In the genomic region with DNA sequence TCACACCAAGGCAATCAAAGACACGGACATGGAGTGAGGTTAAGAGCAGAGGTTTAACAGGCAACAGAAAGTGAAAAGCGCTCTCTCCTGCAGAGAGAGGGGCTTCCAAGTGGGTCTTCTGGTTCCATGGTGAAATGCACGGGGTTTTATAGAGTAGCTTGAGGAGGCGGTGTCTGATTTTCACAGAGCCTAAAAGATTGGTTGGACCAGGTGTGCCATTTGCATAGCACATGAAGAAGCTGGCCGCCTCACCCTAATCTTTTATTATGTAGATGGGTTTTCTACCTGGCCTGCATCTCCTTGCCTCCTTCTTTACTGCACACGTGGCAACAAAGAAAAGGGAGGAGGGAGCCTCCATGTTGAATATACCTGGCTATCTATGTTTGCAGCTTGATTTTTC, we compare ENCODE assay signal across 1 cellular context.
TF ChIP-seq lines count a peak whose summit lies in the region.

No MANE protein-coding gene starts in this region.

TF ChIP-seq in H1, 55 proteins besides CTCF, POLR2A, EP300 and RAD21 (continued from another document):
- TF ChIP-seq CHD2 (IDR thresholded peaks at IDR 0.05; ENCODE audit: low read length), result no peak
- peak in 1 of 2 experiments; percentile 35; a peak in 1 of 4 replicates for TF ChIP-seq HDAC2 (IDR thresholded peaks at IDR 0.05; ENCODE audit: borderline replicate concordance in 1 of 2, low read depth in 2 of 2, low read length in 2 of 2)
- TF ChIP-seq JUND (IDR thresholded peaks at IDR 0.05; ENCODE audit: low read length), result no peak
- TF ChIP-seq GABPA (IDR thresholded peaks at IDR 0.05; ENCODE audit: borderline replicate concordance, insufficient read depth, low read length), result no peak
- TF ChIP-seq ATF3 (IDR thresholded peaks at IDR 0.05; ENCODE audit: insufficient read depth, low read depth, low read length), result no peak
- TF ChIP-seq SP1 (IDR thresholded peaks at IDR 0.05; ENCODE audit: low read depth, low read length), result no peak
- no peak for TF ChIP-seq RNF2 (IDR thresholded peaks at IDR 0.05; ENCODE audit: borderline replicate concordance, low read depth, low read length, missing control alignments, poor library complexity, severe bottlenecking)
- no peak for TF ChIP-seq KDM4A (IDR thresholded peaks at IDR 0.05; ENCODE audit: low read depth, low read length, severe bottlenecking)
- TF ChIP-seq, protein P1, sequence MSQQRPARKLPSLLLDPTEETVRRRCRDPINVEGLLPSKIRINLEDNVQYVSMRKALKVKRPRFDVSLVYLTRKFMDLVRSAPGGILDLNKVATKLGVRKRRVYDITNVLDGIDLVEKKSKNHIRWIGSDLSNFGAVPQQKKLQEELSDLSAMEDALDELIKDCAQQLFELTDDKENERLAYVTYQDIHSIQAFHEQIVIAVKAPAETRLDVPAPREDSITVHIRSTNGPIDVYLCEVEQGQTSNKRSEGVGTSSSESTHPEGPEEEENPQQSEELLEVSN (IDR thresholded peaks at IDR 0.05), result peak; percentile 78; the same call in 1 of the 2 replicates
- no peak for TF ChIP-seq CREB1 (IDR thresholded peaks at IDR 0.05)
- no peak for TF ChIP-seq BRCA1 (IDR thresholded peaks at IDR 0.05; ENCODE audit: low read depth, low read length)
- no peak for TF ChIP-seq KDM1A (IDR thresholded peaks at IDR 0.05; ENCODE audit: borderline replicate concordance, low read length)
- TF ChIP-seq CBX5 (IDR thresholded peaks at IDR 0.05; ENCODE audit: low read depth, low read length), result no peak
- no peak; the same call in 1 of the 2 replicates for TF ChIP-seq CEBPB (IDR thresholded peaks at IDR 0.05; ENCODE audit: low read depth, low read length)
- no peak for TF ChIP-seq EGR1 (IDR thresholded peaks at IDR 0.05; ENCODE audit: borderline replicate concordance, low read depth, low read length)
- TF ChIP-seq TAF7 (optimal IDR thresholded peaks at IDR 0.05; ENCODE audit: borderline replicate concordance, low read depth, low read length), result no peak
- TF ChIP-seq SP4 (IDR thresholded peaks at IDR 0.05; ENCODE audit: low read length), result no peak
- TF ChIP-seq RXRA (IDR thresholded peaks at IDR 0.05; ENCODE audit: insufficient read depth, low read depth, low read length), result no peak
- peak; percentile 66; the same call in 1 of the 2 replicates for TF ChIP-seq POU5F1 (IDR thresholded peaks at IDR 0.05; ENCODE audit: low read depth, low read length)
- TF ChIP-seq ASH2L (IDR thresholded peaks at IDR 0.05; ENCODE audit: low read length), result peak; percentile 51
- TF ChIP-seq CBX8 (IDR thresholded peaks at IDR 0.05; ENCODE audit: borderline replicate concordance, low read depth, low read length), result no peak
- no peak for TF ChIP-seq CTBP2 (IDR thresholded peaks at IDR 0.05; ENCODE audit: borderline replicate concordance, insufficient read depth, insufficient read length, low read length)
- no peak for TF ChIP-seq USF2 (IDR thresholded peaks at IDR 0.05; ENCODE audit: low read length)
- TF ChIP-seq EZH2 (IDR thresholded peaks at IDR 0.05; ENCODE audit: low read depth, low read length, severe bottlenecking), result no peak
- TF ChIP-seq, protein P2, sequence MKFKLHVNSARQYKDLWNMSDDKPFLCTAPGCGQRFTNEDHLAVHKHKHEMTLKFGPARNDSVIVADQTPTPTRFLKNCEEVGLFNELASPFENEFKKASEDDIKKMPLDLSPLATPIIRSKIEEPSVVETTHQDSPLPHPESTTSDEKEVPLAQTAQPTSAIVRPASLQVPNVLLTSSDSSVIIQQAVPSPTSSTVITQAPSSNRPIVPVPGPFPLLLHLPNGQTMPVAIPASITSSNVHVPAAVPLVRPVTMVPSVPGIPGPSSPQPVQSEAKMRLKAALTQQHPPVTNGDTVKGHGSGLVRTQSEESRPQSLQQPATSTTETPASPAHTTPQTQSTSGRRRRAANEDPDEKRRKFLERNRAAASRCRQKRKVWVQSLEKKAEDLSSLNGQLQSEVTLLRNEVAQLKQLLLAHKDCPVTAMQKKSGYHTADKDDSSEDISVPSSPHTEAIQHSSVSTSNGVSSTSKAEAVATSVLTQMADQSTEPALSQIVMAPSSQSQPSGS (IDR thresholded peaks at IDR 0.05; ENCODE audit: low read length), result no peak
- TF ChIP-seq YY1 (IDR thresholded peaks at IDR 0.05; ENCODE audit: low read depth, low read length), result peak; percentile 72
- TF ChIP-seq, protein P3, sequence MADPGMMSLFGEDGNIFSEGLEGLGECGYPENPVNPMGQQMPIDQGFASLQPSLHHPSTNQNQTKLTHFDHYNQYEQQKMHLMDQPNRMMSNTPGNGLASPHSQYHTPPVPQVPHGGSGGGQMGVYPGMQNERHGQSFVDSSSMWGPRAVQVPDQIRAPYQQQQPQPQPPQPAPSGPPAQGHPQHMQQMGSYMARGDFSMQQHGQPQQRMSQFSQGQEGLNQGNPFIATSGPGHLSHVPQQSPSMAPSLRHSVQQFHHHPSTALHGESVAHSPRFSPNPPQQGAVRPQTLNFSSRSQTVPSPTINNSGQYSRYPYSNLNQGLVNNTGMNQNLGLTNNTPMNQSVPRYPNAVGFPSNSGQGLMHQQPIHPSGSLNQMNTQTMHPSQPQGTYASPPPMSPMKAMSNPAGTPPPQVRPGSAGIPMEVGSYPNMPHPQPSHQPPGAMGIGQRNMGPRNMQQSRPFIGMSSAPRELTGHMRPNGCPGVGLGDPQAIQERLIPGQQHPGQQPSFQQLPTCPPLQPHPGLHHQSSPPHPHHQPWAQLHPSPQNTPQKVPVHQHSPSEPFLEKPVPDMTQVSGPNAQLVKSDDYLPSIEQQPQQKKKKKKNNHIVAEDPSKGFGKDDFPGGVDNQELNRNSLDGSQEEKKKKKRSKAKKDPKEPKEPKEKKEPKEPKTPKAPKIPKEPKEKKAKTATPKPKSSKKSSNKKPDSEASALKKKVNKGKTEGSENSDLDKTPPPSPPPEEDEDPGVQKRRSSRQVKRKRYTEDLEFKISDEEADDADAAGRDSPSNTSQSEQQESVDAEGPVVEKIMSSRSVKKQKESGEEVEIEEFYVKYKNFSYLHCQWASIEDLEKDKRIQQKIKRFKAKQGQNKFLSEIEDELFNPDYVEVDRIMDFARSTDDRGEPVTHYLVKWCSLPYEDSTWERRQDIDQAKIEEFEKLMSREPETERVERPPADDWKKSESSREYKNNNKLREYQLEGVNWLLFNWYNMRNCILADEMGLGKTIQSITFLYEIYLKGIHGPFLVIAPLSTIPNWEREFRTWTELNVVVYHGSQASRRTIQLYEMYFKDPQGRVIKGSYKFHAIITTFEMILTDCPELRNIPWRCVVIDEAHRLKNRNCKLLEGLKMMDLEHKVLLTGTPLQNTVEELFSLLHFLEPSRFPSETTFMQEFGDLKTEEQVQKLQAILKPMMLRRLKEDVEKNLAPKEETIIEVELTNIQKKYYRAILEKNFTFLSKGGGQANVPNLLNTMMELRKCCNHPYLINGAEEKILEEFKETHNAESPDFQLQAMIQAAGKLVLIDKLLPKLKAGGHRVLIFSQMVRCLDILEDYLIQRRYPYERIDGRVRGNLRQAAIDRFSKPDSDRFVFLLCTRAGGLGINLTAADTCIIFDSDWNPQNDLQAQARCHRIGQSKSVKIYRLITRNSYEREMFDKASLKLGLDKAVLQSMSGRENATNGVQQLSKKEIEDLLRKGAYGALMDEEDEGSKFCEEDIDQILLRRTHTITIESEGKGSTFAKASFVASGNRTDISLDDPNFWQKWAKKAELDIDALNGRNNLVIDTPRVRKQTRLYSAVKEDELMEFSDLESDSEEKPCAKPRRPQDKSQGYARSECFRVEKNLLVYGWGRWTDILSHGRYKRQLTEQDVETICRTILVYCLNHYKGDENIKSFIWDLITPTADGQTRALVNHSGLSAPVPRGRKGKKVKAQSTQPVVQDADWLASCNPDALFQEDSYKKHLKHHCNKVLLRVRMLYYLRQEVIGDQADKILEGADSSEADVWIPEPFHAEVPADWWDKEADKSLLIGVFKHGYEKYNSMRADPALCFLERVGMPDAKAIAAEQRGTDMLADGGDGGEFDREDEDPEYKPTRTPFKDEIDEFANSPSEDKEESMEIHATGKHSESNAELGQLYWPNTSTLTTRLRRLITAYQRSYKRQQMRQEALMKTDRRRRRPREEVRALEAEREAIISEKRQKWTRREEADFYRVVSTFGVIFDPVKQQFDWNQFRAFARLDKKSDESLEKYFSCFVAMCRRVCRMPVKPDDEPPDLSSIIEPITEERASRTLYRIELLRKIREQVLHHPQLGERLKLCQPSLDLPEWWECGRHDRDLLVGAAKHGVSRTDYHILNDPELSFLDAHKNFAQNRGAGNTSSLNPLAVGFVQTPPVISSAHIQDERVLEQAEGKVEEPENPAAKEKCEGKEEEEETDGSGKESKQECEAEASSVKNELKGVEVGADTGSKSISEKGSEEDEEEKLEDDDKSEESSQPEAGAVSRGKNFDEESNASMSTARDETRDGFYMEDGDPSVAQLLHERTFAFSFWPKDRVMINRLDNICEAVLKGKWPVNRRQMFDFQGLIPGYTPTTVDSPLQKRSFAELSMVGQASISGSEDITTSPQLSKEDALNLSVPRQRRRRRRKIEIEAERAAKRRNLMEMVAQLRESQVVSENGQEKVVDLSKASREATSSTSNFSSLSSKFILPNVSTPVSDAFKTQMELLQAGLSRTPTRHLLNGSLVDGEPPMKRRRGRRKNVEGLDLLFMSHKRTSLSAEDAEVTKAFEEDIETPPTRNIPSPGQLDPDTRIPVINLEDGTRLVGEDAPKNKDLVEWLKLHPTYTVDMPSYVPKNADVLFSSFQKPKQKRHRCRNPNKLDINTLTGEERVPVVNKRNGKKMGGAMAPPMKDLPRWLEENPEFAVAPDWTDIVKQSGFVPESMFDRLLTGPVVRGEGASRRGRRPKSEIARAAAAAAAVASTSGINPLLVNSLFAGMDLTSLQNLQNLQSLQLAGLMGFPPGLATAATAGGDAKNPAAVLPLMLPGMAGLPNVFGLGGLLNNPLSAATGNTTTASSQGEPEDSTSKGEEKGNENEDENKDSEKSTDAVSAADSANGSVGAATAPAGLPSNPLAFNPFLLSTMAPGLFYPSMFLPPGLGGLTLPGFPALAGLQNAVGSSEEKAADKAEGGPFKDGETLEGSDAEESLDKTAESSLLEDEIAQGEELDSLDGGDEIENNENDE (IDR thresholded peaks at IDR 0.05; ENCODE audit: insufficient replicate concordance, low read length), result no peak
- no peak for TF ChIP-seq SIN3A (conservative IDR thresholded peaks at IDR 0.05 in 1 of 2, IDR thresholded peaks at IDR 0.05 in 1 of 2; ENCODE audit: low read depth in 1 of 2, low read length in 2 of 2)
- TF ChIP-seq, protein P4, sequence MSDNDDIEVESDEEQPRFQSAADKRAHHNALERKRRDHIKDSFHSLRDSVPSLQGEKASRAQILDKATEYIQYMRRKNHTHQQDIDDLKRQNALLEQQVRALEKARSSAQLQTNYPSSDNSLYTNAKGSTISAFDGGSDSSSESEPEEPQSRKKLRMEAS (IDR thresholded peaks at IDR 0.05), result peak; percentile 87
- TF ChIP-seq SRF (IDR thresholded peaks at IDR 0.05; ENCODE audit: low read depth, low read length), result no peak
- TF ChIP-seq NANOG (IDR thresholded peaks at IDR 0.05; ENCODE audit: insufficient read depth, low read depth, low read length, poor library complexity, severe bottlenecking), result no peak
- TF ChIP-seq JUN (IDR thresholded peaks at IDR 0.05; ENCODE audit: low read depth, low read length), result no peak
- TF ChIP-seq TCF12 (IDR thresholded peaks at IDR 0.05; ENCODE audit: low read depth, low read length), result 0 out of 2 replicates have a peak, but pooled peaks have one; percentile 61
- peak; percentile 24; the same call in 1 of the 2 replicates for TF ChIP-seq RBBP5 (IDR thresholded peaks at IDR 0.05; ENCODE audit: borderline replicate concordance, low read depth, low read length)
